In genomic region chr9:5695860-5696259, GRCh38 we compare ENCODE assay signal across 22 cellular contexts.
A peak's percentile ranks its signal among the peaks of the same experiment; 100 is the strongest.
DNase-seq lines count a peak whose midpoint lies in the region; ATAC-seq and TF ChIP-seq lines count a peak whose summit lies in the region.
"Had no signal": no experiment of that assay in that cellular context is flagged by ENCODE, and none has a peak within 500 bp of the region (broad histone marks: within the 10 kb centered on the region; RNA-seq: fewer than 3 reads in every experiment).

No MANE protein-coding gene starts in this region.

- no peaks in the 10 kb centered on the region for H3K9me3 ChIP-seq in IMR-90 (ENCODE audit: control insufficient read depth, insufficient read depth, low read length)
- H3K9me3 ChIP-seq: BE2C had no signal

- H3K27ac Mint-ChIP-seq in activated T-cell treated with anti-CD3 and anti-CD28 coated beads, Interleukin-2, amount 50 U/mL, for 72 hours: peak overlapping the region; percentile 82
- H3K27ac Mint-ChIP-seq in GM23338 (peak overlapping the region; percentile 9; the same call in 1 of the 2 replicates), memory B cell (peak overlapping the region; percentile 25)
- H3K27ac Mint-ChIP-seq: CD14-positive monocyte; CD4-positive, alpha-beta T cell; CD8-positive, alpha-beta memory T cell had no signal

- no peak overlapping the region for H3K56ac ChIP-seq in IMR-90 (ENCODE audit: extremely low read depth, insufficient read depth, low read length)

- dilution Hi-C loops in IMR-90 (cut with HindIII; ENCODE audit: low sequenced_read_pairs, unreplicated experiment): no loop called here

- no peak overlapping the region for H4K8ac ChIP-seq in IMR-90 (ENCODE audit: low read depth in 2 of 2, low read length in 2 of 2)

- no peak overlapping the region for H4K5ac ChIP-seq in IMR-90 (ENCODE audit: low read depth, low read length)

- H4K20me1 ChIP-seq in GM23338 (replicated peaks; ENCODE audit: insufficient read depth) (0 out of 2 replicates have a peak, but pooled peaks cover 3% of the 10 kb centered on the region), IMR-90 (ENCODE audit: insufficient read depth, low read length) (peaks cover 22% of the 10 kb centered on the region)

- H3K4me1 Mint-ChIP-seq in activated T-cell treated with anti-CD3 and anti-CD28 coated beads, Interleukin-2, amount 50 U/mL, for 72 hours (ENCODE audit: low read depth): peaks cover 12% of the 10 kb centered on the region
- H3K4me1 Mint-ChIP-seq in GM23338: no peaks in the 10 kb centered on the region
- H3K4me1 Mint-ChIP-seq in memory B cell: peaks cover 23% of the 10 kb centered on the region
- H3K4me1 Mint-ChIP-seq: CD14-positive monocyte had no signal

- no peak overlapping the region for H2AK5ac ChIP-seq in IMR-90 (ENCODE audit: low read depth, low read length)

- no peak for TF ChIP-seq RAD21 in IMR-90 (IDR thresholded peaks at IDR 0.05; ENCODE audit: low read length)

- BruUV-seq in IMR-90 (replicated peaks; lab: Mats Ljungman, UMichigan): no TSS peak

- H3K36me3 ChIP-seq in GM23338 (ENCODE audit: insufficient read depth) (no peaks in the 10 kb centered on the region), IMR-90 (ENCODE audit: control insufficient read depth, insufficient read depth, low read length) (no peaks in the 10 kb centered on the region)
- H3K36me3 ChIP-seq: BE2C had no signal

- no peak for TF ChIP-seq POLR2A in IMR-90 (IDR thresholded peaks at IDR 0.05; ENCODE audit: low read depth, low read length)

- CTCF ChIA-PET in IMR-90 (lab: Yijun Ruan, JAX): no interaction called here

- H3K9me2 ChIP-seq in GM23338 (ENCODE audit: insufficient read depth): no peaks in the 10 kb centered on the region

- intact Hi-C loops in IMR-90 (cut with micrococcal nuclease): loop anchor here (10.0 kb wide), 1 partner anchor 51 kb away; no protein-coding TSS in a partner anchor

- peaks cover 2 to 6% of the 10 kb centered on the region in 2 donors for H3K36me3 Mint-ChIP-seq in activated T-cell treated with anti-CD3 and anti-CD28 coated beads, Interleukin-2, amount 50 U/mL, for 72 hours (ENCODE audit: insufficient read depth in 2 of 2)
- H3K36me3 Mint-ChIP-seq in GM23338 (ENCODE audit: low read depth) (no peaks in the 10 kb centered on the region), memory B cell (peaks cover 24% of the 10 kb centered on the region)

- peaks cover 13% of the 10 kb centered on the region; the same call in 1 of the 2 replicates for H3K79me2 ChIP-seq in GM23338 (replicated peaks; ENCODE audit: insufficient read depth)

- H2BK15ac ChIP-seq in IMR-90 (ENCODE audit: low read depth, low read length): no peak overlapping the region

- H3K4me3 ChIP-seq in GM23338: no peak overlapping the region
- no peak overlapping the region for H3K4me3 ChIP-seq in IMR-90 (ENCODE audit: insufficient read depth, low read depth, low read length)
- H3K4me3 ChIP-seq: BLaER1 treated with 17β-estradiol and CSF1 and Interleukin-3, amounts not matched to agents 10 nM and 100 nM had no signal

- no peaks in the 10 kb centered on the region for H3K27me3 ChIP-seq in GM23338 (ENCODE audit: insufficient read depth)
- H3K27me3 ChIP-seq in IMR-90 (ENCODE audit: control insufficient read depth, insufficient read depth, low read length): no peaks in the 10 kb centered on the region
- H3K27me3 ChIP-seq: BE2C; BLaER1 treated with 17β-estradiol and CSF1 and Interleukin-3, amounts not matched to agents 10 nM and 100 nM had no signal

- H3K27ac ChIP-seq in GM23338 (ENCODE audit: low read depth) (no peak overlapping the region), IMR-90 (ENCODE audit: insufficient read depth, low read length) (no peak overlapping the region)
- H3K27ac ChIP-seq: BLaER1 treated with 17β-estradiol and CSF1 and Interleukin-3, amounts not matched to agents 10 nM and 100 nM had no signal

- H3K4me1 ChIP-seq in GM23338 (ENCODE audit: insufficient read depth) (no peaks in the 10 kb centered on the region), IMR-90 (ENCODE audit: control insufficient read depth, insufficient read depth, low read length) (peaks cover 15% of the 10 kb centered on the region)
- H3K4me1 ChIP-seq: BLaER1 treated with 17β-estradiol and CSF1 and Interleukin-3, amounts not matched to agents 10 nM and 100 nM had no signal

- H3K9me1 ChIP-seq in IMR-90 (ENCODE audit: insufficient read depth, low read length): peaks cover 9% of the 10 kb centered on the region

- no peak overlapping the region for H3K9ac ChIP-seq in IMR-90 (ENCODE audit: low read depth, low read length)
- H3K9ac ChIP-seq: BLaER1 treated with 17β-estradiol and CSF1 and Interleukin-3, amounts not matched to agents 10 nM and 100 nM had no signal

- H3K9me3 Mint-ChIP-seq in activated T-cell treated with anti-CD3 and anti-CD28 coated beads, Interleukin-2, amount 50 U/mL, for 72 hours: no peaks in the 10 kb centered on the region
- no peaks in the 10 kb centered on the region for H3K9me3 Mint-ChIP-seq in GM23338
- no peaks in the 10 kb centered on the region for H3K9me3 Mint-ChIP-seq in memory B cell
- H3K9me3 Mint-ChIP-seq: CD4-positive, alpha-beta T cell; CD8-positive, alpha-beta memory T cell had no signal

- no CpG with 5 or more reads among the region's 2 CpGs for whole genome bisulfite sequencing in IMR-90 (ENCODE audit: extremely low coverage in 2 of 2, insufficient read length in 1 of 2), 2 experiments

- H3K27me3 Mint-ChIP-seq in activated T-cell treated with anti-CD3 and anti-CD28 coated beads, Interleukin-2, amount 50 U/mL, for 72 hours (ENCODE audit: low read depth): no peaks in the 10 kb centered on the region
- H3K27me3 Mint-ChIP-seq in GM23338 (ENCODE audit: insufficient read depth, low read depth, poor library complexity) (no peaks in the 10 kb centered on the region), memory B cell (no peaks in the 10 kb centered on the region)
- H3K27me3 Mint-ChIP-seq: CD4-positive, alpha-beta T cell; CD8-positive, alpha-beta memory T cell had no signal

- no peak overlapping the region for H3K14ac ChIP-seq in IMR-90 (replicated peaks; ENCODE audit: low read depth, low read length)

- no peak overlapping the region for H2BK20ac ChIP-seq in IMR-90 (ENCODE audit: low read depth, low read length)

- no peak overlapping the region for H2BK5ac ChIP-seq in IMR-90 (ENCODE audit: low read depth, low read length, poor library complexity, severe bottlenecking)

- no peak overlapping the region for H3K18ac ChIP-seq in IMR-90 (ENCODE audit: low read depth, low read length)

- H3K4ac ChIP-seq in IMR-90 (ENCODE audit: low read depth, low read length): no peak overlapping the region

- H3K79me1 ChIP-seq in IMR-90 (ENCODE audit: low read depth in 1 of 2, low read length in 2 of 2): peaks cover 20 to 49% of the 10 kb centered on the region in 2 experiments

- H2AFZ ChIP-seq in GM23338 (no peak overlapping the region), IMR-90 (replicated peaks; ENCODE audit: low read length, poor library complexity) (no peak overlapping the region)

- no peak overlapping the region for H2AK9ac ChIP-seq in IMR-90 (replicated peaks; ENCODE audit: low read depth, low read length, poor library complexity)

- no peak overlapping the region for H3K4me2 ChIP-seq in GM23338
- H3K4me2 ChIP-seq in IMR-90 (ENCODE audit: low read depth, low read length): no peak overlapping the region
- H3K4me2 ChIP-seq: BLaER1 treated with 17β-estradiol and CSF1 and Interleukin-3, amounts not matched to agents 10 nM and 100 nM had no signal

- TF ChIP-seq CTCF in GM23338 (conservative IDR thresholded peaks at IDR 0.05; ENCODE audit: low read depth in 2 of 2) (no peak), IMR-90 (conservative IDR thresholded peaks at IDR 0.05; ENCODE audit: low read depth, low read length) (no peak)

- in situ Hi-C loops in IMR-90 (cut with MboI; ENCODE audit: low sequenced_read_pairs): no loop called here

- no peak overlapping the region for H4K91ac ChIP-seq in IMR-90 (ENCODE audit: insufficient read depth, low read depth, low read length)

- no peak overlapping the region for H2BK120ac ChIP-seq in IMR-90 (ENCODE audit: low read depth, low read length)

- DNase-seq in activated T-cell treated with anti-CD3 and anti-CD28 coated beads, Interleukin-2, amount 50 U/mL, for 72 hours: no peak
- no peak for DNase-seq in activated T-cell treated with anti-CD3 and anti-CD28 coated beads for 4 hours
- no peak for DNase-seq in GM23338 (ENCODE audit: low spot score)
- no peak for DNase-seq in IMR-90
- DNase-seq in memory B cell (ENCODE audit: low spot score in 2 of 2): no peak
- DNase-seq in T-helper 1 cell: no peak
- DNase-seq in stimulated activated CD4-positive, alpha-beta T cell treated with anti-CD3 and anti-CD28 coated beads, Interleukin-4, amount 100 ng/mL, for 4 hours: no peak
- no peak for DNase-seq in NCI-H146 (lab: John Stamatoyannopoulos, UW)
- DNase-seq: ACHN; AML-193; BE2C; Calu3; CD4-positive, alpha-beta T cell; CD8-positive, alpha-beta memory T cell; DMS53; DMS79 treated with DMSO at 0.1 percent for 48 hours; GF-D8; GOT3; H7; HCEC 1CT had no signal

- no peaks in the 10 kb centered on the region for H3F3A ChIP-seq in GM23338 (replicated peaks; ENCODE audit: low read depth)

- no peak overlapping the region for H3K23ac ChIP-seq in IMR-90 (ENCODE audit: low read depth, low read length)

- no peak overlapping the region for H3K4me3 Mint-ChIP-seq in activated T-cell treated with anti-CD3 and anti-CD28 coated beads, Interleukin-2, amount 50 U/mL, for 72 hours
- no peak overlapping the region for H3K4me3 Mint-ChIP-seq in GM23338
- no peak overlapping the region for H3K4me3 Mint-ChIP-seq in memory B cell
- H3K4me3 Mint-ChIP-seq: CD14-positive monocyte; CD4-positive, alpha-beta T cell; CD8-positive, alpha-beta memory T cell had no signal

- POLR2A ChIA-PET in IMR-90 (lab: Charles Lee; ENCODE audit: unreplicated experiment): interaction anchor here (0.6 kb wide), 1 partner anchor 621 kb away, joined by 6 read pairs; no protein-coding TSS in a partner anchor

- no peak for ATAC-seq in activated T-cell treated with anti-CD3 and anti-CD28 coated beads, Interleukin-2, amount 50 U/mL, for 72 hours (replicated peaks in 1 of 2)
- no peak for ATAC-seq in GM23338
- ATAC-seq in IMR-90 (ENCODE audit: low read depth): no peak
- no peak for ATAC-seq in memory B cell (ENCODE audit: low read depth)

TF ChIP-seq in IMR-90, 13 proteins besides CTCF, POLR2A, EP300 and RAD21:
- TF ChIP-seq USF2 (IDR thresholded peaks at IDR 0.05; ENCODE audit: low read depth, low read length) (no peak), MAFK (IDR thresholded peaks at IDR 0.05; ENCODE audit: low read depth, low read length) (peak; percentile 32; the same call in 1 of the 2 replicates)

Comparison
In these comparisons a context has a peak if more than half of its experiments do, and no peak if none do; other contexts are left out.
1. H3K27ac Mint-ChIP-seq: peak in every context shown above with its lines; median percentile 82 in activated T-cell treated with anti-CD3 and anti-CD28 coated beads, Interleukin-2, amount 50 U/mL, for 72 hours; 25 in memory B cell; 9 in GM23338.